In genomic region chr11:6584528-6584927, GRCh38 we compare ENCODE assay signal across 28 cellular contexts.
"Had no signal": no experiment of that assay in that cellular context is flagged by ENCODE, and none has a peak within 500 bp of the region (broad histone marks: within the 10 kb centered on the region; RNA-seq: fewer than 3 reads in every experiment).

No MANE protein-coding gene starts in this region.

- H3K27ac ChIP-seq: coronary artery, dorsolateral prefrontal cortex, epithelial cell of prostate, esophagus muscularis mucosa, esophagus squamous epithelium, foreskin keratinocyte, gastrocnemius medialis, gastroesophageal sphincter, heart left ventricle, heart right ventricle, hepatocyte had no signal

- H3K4me1 ChIP-seq: foreskin keratinocyte had no signal

- DNase-seq: cortex of kidney; dermis blood vessel endothelial cell; dorsolateral prefrontal cortex; effector CD4-positive, alpha-beta T cell; effector CD8-positive, alpha-beta T cell; effector memory CD4-positive, alpha-beta T cell; effector memory CD8-positive, alpha-beta T cell; endodermal cell; erythroblast; esophagus squamous epithelium; foreskin fibroblast; foreskin keratinocyte; foreskin melanocyte; gastrocnemius medialis; glutamatergic neuron; head of caudate nucleus; heart left ventricle; heart right ventricle; hippocampal formation had no signal

- H3K27me3 ChIP-seq: dorsolateral prefrontal cortex, esophagus muscularis mucosa, esophagus squamous epithelium, foreskin keratinocyte, gastrocnemius medialis, gastroesophageal sphincter, heart left ventricle, heart right ventricle, hepatocyte had no signal

- H3K79me2 ChIP-seq: hepatocyte had no signal

- H2AFZ ChIP-seq: hepatocyte had no signal

- ATAC-seq: effector memory CD8-positive, alpha-beta T cell; esophagus mucosa; foreskin keratinocyte; gastrocnemius medialis; gastroesophageal sphincter; heart left ventricle; heart right ventricle had no signal

- H3K4me2 ChIP-seq: hepatocyte had no signal

- H3K4me3 ChIP-seq: coronary artery, dorsolateral prefrontal cortex, esophagus muscularis mucosa, esophagus squamous epithelium, gastrocnemius medialis, gastroesophageal sphincter, heart left ventricle, heart right ventricle, hepatocyte had no signal

- FAIRE-seq: endometrium, endothelial cell of umbilical vein, frontal cortex had no signal

- H3K36me3 ChIP-seq: gastrocnemius medialis, heart left ventricle had no signal
